Comparison of ENCODE assay signal across 8 cellular contexts in genomic region chr17:75601057-75601987, GRCh38. TPM values are rescaled to one million over a fixed set of nuclear protein-coding genes. Genes with fewer than 3 reads are reported as not detected.
DNase-seq lines count a peak whose midpoint lies in the region; ATAC-seq, FAIRE-seq and TF ChIP-seq lines count a peak whose summit lies in the region.

No MANE protein-coding gene starts in this region.

- no peak for TF ChIP-seq POLR2A in GM12891 (IDR thresholded peaks at IDR 0.05; ENCODE audit: low read depth, low read length)
- no peak for TF ChIP-seq POLR2A in thyroid gland (IDR thresholded peaks at IDR 0.05)

- FAIRE-seq in GM12891 (lab: Jason Lieb, UNC) = peak; percentile 90

- peak; percentile 54 to 79 (median 62) for TF ChIP-seq CTCF in thyroid gland (IDR thresholded peaks at IDR 0.05)

- intact Hi-C loops in thyroid gland (cut with DNase I) = no loop called here

- DNase-seq in 8988T (peak; percentile 68), GM12891 (ENCODE audit: insufficient read length, low spot score) (peak; percentile 80), NCI-H510A treated with DMSO at 0.1 percent for 48 hours (lab: John Stamatoyannopoulos, UW) (peak; percentile 42), ecto neural progenitor cell (ENCODE audit: low spot score) (peak; percentile 90), thyroid gland (peak; percentile 64 to 74)
- peak; percentile 81 for DNase-seq in activated CD4-positive, alpha-beta T cell treated with anti-CD3 and anti-CD28 coated beads for 48 hours

- no peak overlapping the region for H3K4me3 ChIP-seq in mucosa of rectum (ENCODE audit: low read length in 2 of 2)
- H3K4me3 ChIP-seq in thyroid gland (replicated peaks in 1 of 3) = no peak overlapping the region

- ATAC-seq in GM21447 (IDR thresholded peaks at IDR 0.05; ENCODE audit: unreplicated experiment) = no peak

- no peak overlapping the region for H3K9ac ChIP-seq in mucosa of rectum (ENCODE audit: low read depth in 1 of 2, low read length in 2 of 2)

- peaks cover 11 to 25% of the 10 kb centered on the region in 2 donors for H3K4me1 ChIP-seq in mucosa of rectum (ENCODE audit: control insufficient read depth in 2 of 2, insufficient read depth in 2 of 2, low read length in 2 of 2)
- peaks cover 0 to 4% of the 10 kb centered on the region in 2 donors for H3K4me1 ChIP-seq in thyroid gland

- H3K27me3 ChIP-seq in mucosa of rectum (ENCODE audit: control insufficient read depth in 2 of 2, insufficient read depth in 2 of 2, low read length in 2 of 2) (no peaks in the 10 kb centered on the region), thyroid gland (no peaks in the 10 kb centered on the region)

- H3K27ac ChIP-seq in mucosa of rectum (ENCODE audit: low read depth in 2 of 2, low read length in 2 of 2) = peak overlapping the region; percentile 30 to 58
- no peak overlapping the region for H3K27ac ChIP-seq in thyroid gland

- no peaks in the 10 kb centered on the region for H3K9me3 ChIP-seq in mucosa of rectum (ENCODE audit: control insufficient read depth in 2 of 2, low read length in 2 of 2)
- no peaks in the 10 kb centered on the region for H3K9me3 ChIP-seq in thyroid gland

- WGBS in thyroid gland, 2 donors = 68% methylated on average over 18 to 19 of the region's 28 CpGs

- H3K36me3 ChIP-seq in mucosa of rectum (ENCODE audit: control insufficient read depth in 2 of 2, insufficient read depth in 2 of 2, low read length in 2 of 2) (no peaks in the 10 kb centered on the region), thyroid gland (no peaks in the 10 kb centered on the region)

TF ChIP-seq in GM12891, 5 proteins besides CTCF, POLR2A, EP300 and RAD21:
- TF ChIP-seq PAX5 (IDR thresholded peaks at IDR 0.05; ENCODE audit: insufficient read depth, low read length, severe bottlenecking) (no peak), SPI1 (IDR thresholded peaks at IDR 0.05; ENCODE audit: low read depth, low read length) (no peak), POLR2AphosphoS5 (IDR thresholded peaks at IDR 0.05; ENCODE audit: low read depth, low read length) (no peak), POU2F2 (IDR thresholded peaks at IDR 0.05; ENCODE audit: low read depth, low read length) (no peak), TAF1 (IDR thresholded peaks at IDR 0.05; ENCODE audit: low read depth, low read length) (no peak)
TF ChIP-seq in GM12891: peak in this region for 0.

RNA-seq across cellular contexts. Expression of gene MYO15B, which starts 13.7 kb away (rescaled TPM):
- polyA plus RNA-seq in GM12891 (2012; ENCODE audit: low read depth, missing spikeins) = 9.5 TPM
- total RNA-seq in thyroid gland = 100 to 1,000 TPM in 2 of 4 donors, 10 to 100 TPM in 2; 64.9 to 209 (median 120) TPM

RNA-seq across cellular contexts. Expression of gene SMIM5, which starts 31.9 kb away (rescaled TPM):
- polyA plus RNA-seq in GM12891 (2012; ENCODE audit: low read depth, missing spikeins) = 0.15 TPM
- 10 to 100 TPM in 2 of 4 donors, 1 to 10 TPM in 2; 2.3 to 13.6 (median 7.9) TPM for total RNA-seq in thyroid gland

Comparison
In these comparisons a context has a peak if more than half of its experiments do, and no peak if none do; other contexts are left out.
1. H3K27ac ChIP-seq: peak in mucosa of rectum (2 of 2); none in thyroid gland (0 of 3).
2. Peak in every context shown above with its lines, with median percentiles within 50 percentile points of each other: DNase-seq.